13 cellular contexts compared by ENCODE assay signal in the genomic region with DNA sequence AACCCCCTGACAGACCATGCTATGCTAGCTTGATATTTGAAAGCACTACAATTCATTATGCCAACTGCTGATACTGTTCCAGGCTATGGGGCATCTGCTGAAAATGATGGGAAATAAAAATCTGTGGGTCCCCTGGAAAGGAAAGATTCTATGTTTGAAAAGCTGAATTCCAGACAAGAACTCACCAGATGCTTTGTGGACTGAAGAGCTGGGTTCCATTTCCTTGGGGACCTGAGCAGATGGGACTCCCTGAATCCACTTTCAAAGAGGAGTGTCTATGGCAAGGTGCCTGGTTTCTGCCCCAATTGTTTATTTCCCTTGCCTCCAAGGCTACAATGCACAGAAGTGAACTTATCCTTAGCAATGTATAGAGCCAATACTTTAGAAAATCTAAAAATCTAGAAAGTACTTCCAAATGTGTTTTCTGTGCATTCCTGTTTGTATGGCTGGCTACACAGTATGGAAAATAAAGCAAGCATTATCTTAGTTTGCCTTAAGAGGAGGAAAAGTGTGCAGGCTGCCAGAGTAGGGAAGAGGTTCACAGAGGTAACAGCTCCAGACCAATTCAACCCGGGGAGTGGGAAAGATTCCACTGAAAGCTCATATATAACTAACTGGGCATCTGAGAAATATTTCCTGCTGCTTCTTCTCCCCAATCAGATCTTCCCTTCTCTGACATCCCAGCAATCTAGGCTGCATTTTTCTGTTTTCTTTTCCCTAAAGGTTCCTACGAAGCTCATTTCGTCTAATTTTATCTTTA.
"Had no signal": no experiment of that assay in that cellular context is flagged by ENCODE, and none has a peak within 500 bp of the region (broad histone marks: within the 10 kb centered on the region; RNA-seq: fewer than 3 reads in every experiment).

No MANE protein-coding gene starts in this region.

- H3K4me3 Mint-ChIP-seq: activated CD4-positive, alpha-beta memory T cell treated with anti-CD3 and anti-CD28 coated beads for 36 hours; activated naive CD8-positive, alpha-beta T cell treated with anti-CD3 and anti-CD28 coated beads, Interleukin-2, amount 10 ng/mL, durations not matched to agents 7 days and 5 days; neural progenitor cell had no signal

- H3K27ac ChIP-seq: ascending aorta, coronary artery, heart right ventricle, neural progenitor cell, pancreas, thyroid gland, VCaP had no signal

- ATAC-seq: heart right ventricle, pancreas had no signal

- H3K9me3 ChIP-seq: ascending aorta, heart right ventricle, pancreas, thyroid gland had no signal

- H3K4me3 ChIP-seq: ascending aorta, coronary artery, heart right ventricle, neural progenitor cell, pancreas, thyroid gland had no signal

- H3K4me1 Mint-ChIP-seq: activated naive CD8-positive, alpha-beta T cell treated with anti-CD3 and anti-CD28 coated beads, Interleukin-2, amount 10 ng/mL, durations not matched to agents 7 days and 5 days had no signal

- H3K27me3 Mint-ChIP-seq: activated CD4-positive, alpha-beta memory T cell treated with anti-CD3 and anti-CD28 coated beads for 36 hours; activated naive CD8-positive, alpha-beta T cell treated with anti-CD3 and anti-CD28 coated beads, Interleukin-2, amount 10 ng/mL, durations not matched to agents 7 days and 5 days had no signal

- H3K9me3 Mint-ChIP-seq: activated CD4-positive, alpha-beta memory T cell treated with anti-CD3 and anti-CD28 coated beads for 36 hours; activated naive CD8-positive, alpha-beta T cell treated with anti-CD3 and anti-CD28 coated beads, Interleukin-2, amount 10 ng/mL, durations not matched to agents 7 days and 5 days; neural progenitor cell had no signal

- H3K36me3 ChIP-seq: ascending aorta, heart right ventricle, neural progenitor cell, pancreas, thyroid gland had no signal

- H3K4me1 ChIP-seq: ascending aorta, heart right ventricle, pancreas, thyroid gland had no signal

- H3K36me3 Mint-ChIP-seq: activated CD4-positive, alpha-beta memory T cell treated with anti-CD3 and anti-CD28 coated beads for 36 hours; activated naive CD8-positive, alpha-beta T cell treated with anti-CD3 and anti-CD28 coated beads, Interleukin-2, amount 10 ng/mL, durations not matched to agents 7 days and 5 days; neural progenitor cell had no signal

- DNase-seq: activated CD4-positive, alpha-beta memory T cell treated with anti-CD3 and anti-CD28 coated beads for 36 hours; activated gamma-delta T cell treated with Interleukin-2 at 50 U/mL for 16 hours; activated naive CD8-positive, alpha-beta T cell treated with anti-CD3 and anti-CD28 coated beads, Interleukin-2, amount 10 ng/mL, durations not matched to agents 7 days and 5 days; activated T-cell treated with anti-CD3 and anti-CD28 coated beads, Interleukin-2, amount 50 U/mL, for 48 hours; effector CD8-positive, alpha-beta T cell; heart right ventricle; pancreas; stimulated activated CD4-positive, alpha-beta T cell treated with anti-CD3 and anti-CD28 coated beads, Interleukin-4, amount 100 ng/mL, for 24 hours; thyroid gland had no signal

- H3K27me3 ChIP-seq: ascending aorta, neural progenitor cell, pancreas, thyroid gland had no signal

- H3K27ac Mint-ChIP-seq: activated CD4-positive, alpha-beta memory T cell treated with anti-CD3 and anti-CD28 coated beads for 36 hours; activated naive CD8-positive, alpha-beta T cell treated with anti-CD3 and anti-CD28 coated beads, Interleukin-2, amount 10 ng/mL, durations not matched to agents 7 days and 5 days; neural progenitor cell had no signal
